In the genomic region with DNA sequence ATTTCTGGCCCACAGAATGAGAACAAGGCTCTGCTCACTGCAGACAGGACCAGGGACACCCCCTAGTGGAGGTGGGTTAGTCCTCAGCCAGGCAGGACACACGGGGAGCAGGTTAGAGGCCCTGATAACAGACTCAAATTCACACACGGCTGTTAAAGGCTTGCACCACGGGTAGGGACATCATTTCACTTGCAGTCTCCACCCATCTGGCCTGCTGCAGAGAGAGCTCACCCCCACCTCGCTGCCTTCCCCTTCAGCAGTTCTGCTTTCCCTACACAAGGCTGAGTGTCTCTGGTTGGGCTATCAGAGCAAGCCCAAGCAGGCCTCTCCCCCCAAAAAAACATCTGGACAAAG, we compare ENCODE assay signal across 11 cellular contexts. TPM values are rescaled to one million over a fixed set of nuclear protein-coding genes. Genes with fewer than 3 reads are reported as not detected.
DNase-seq lines count a peak whose midpoint lies in the region; ATAC-seq and TF ChIP-seq lines count a peak whose summit lies in the region.
"Had no signal": no experiment of that assay in that cellular context is flagged by ENCODE, and none has a peak within 500 bp of the region (broad histone marks: within the 10 kb centered on the region; RNA-seq: fewer than 3 reads in every experiment).

No MANE protein-coding gene starts in this region.

- in situ Hi-C loops in G401 (cut with HindIII; ENCODE audit: low sequenced_read_pairs) = no loop called here

- H3K4me3 Mint-ChIP-seq in central memory CD8-positive, alpha-beta T cell = peak overlapping the region; percentile 63
- H3K4me3 Mint-ChIP-seq in natural killer cell = no peak overlapping the region
- no peak overlapping the region for H3K4me3 Mint-ChIP-seq in stimulated activated naive CD8-positive, alpha-beta T cell treated with anti-CD3 and anti-CD28 coated beads, Interleukin-15, amount 100 ng/mL, for 72 hours

- no peak overlapping the region for H3K9ac ChIP-seq in DND-41 (ENCODE audit: low read depth, low read length)
- H3K9ac ChIP-seq in MM.1S (ENCODE audit: low read length) = no peak overlapping the region
- H3K9ac ChIP-seq: parathyroid adenoma had no signal

- H2AFZ ChIP-seq in DND-41 (ENCODE audit: low read depth, low read length) = no peak overlapping the region
- H2AFZ ChIP-seq in MM.1S (ENCODE audit: low read length) = no peak overlapping the region
- H2AFZ ChIP-seq: parathyroid adenoma had no signal

- peaks cover 18% of the 10 kb centered on the region for H3F3A ChIP-seq in MM.1S (ENCODE audit: insufficient read depth, low read length)

- H3K4me2 ChIP-seq in DND-41 (ENCODE audit: insufficient read depth, low read length) (no peak overlapping the region), MM.1S (ENCODE audit: low read depth, low read length) (no peak overlapping the region)

- H3K79me2 ChIP-seq in DND-41 (ENCODE audit: insufficient read depth, low read length) (peaks cover 17% of the 10 kb centered on the region), MM.1S (ENCODE audit: low read length) (peaks cover 98% of the 10 kb centered on the region)

- no peaks in the 10 kb centered on the region for H3K27me3 ChIP-seq in DND-41 (ENCODE audit: insufficient read depth, low read length, poor library complexity)
- H3K27me3 ChIP-seq in MM.1S (replicated peaks; ENCODE audit: insufficient read depth, low read length) = no peaks in the 10 kb centered on the region

- no peak overlapping the region for H3K27ac ChIP-seq in DND-41 (ENCODE audit: low read length)
- no peak overlapping the region for H3K27ac ChIP-seq in MM.1S (ENCODE audit: low read length)
- H3K27ac ChIP-seq: parathyroid adenoma had no signal

- H3K4me1 ChIP-seq in DND-41 (ENCODE audit: insufficient read depth, low read length) (no peaks in the 10 kb centered on the region), MM.1S (ENCODE audit: low read length) (peaks cover 38% of the 10 kb centered on the region)

- peaks cover 53% of the 10 kb centered on the region for H3K4me1 Mint-ChIP-seq in central memory CD8-positive, alpha-beta T cell
- peaks cover 37 to 57% of the 10 kb centered on the region in 2 donors for H3K4me1 Mint-ChIP-seq in natural killer cell
- H3K4me1 Mint-ChIP-seq in stimulated activated naive CD8-positive, alpha-beta T cell treated with anti-CD3 and anti-CD28 coated beads, Interleukin-15, amount 100 ng/mL, for 72 hours = peaks cover 79% of the 10 kb centered on the region

- peaks cover 74% of the 10 kb centered on the region for H3K36me3 Mint-ChIP-seq in central memory CD8-positive, alpha-beta T cell (ENCODE audit: insufficient read depth)
- peaks cover 14% of the 10 kb centered on the region for H3K36me3 Mint-ChIP-seq in natural killer cell

- H3K4me3 ChIP-seq in DND-41 (ENCODE audit: low read depth in 1 of 2, low read length in 2 of 2) (no peak overlapping the region), MM.1S (ENCODE audit: low read length) (no peak overlapping the region)

- H3K9me3 ChIP-seq in DND-41 (ENCODE audit: insufficient read depth, low read length, severe bottlenecking) = no peaks in the 10 kb centered on the region
- H3K9me3 ChIP-seq in MM.1S (replicated peaks; ENCODE audit: insufficient read depth, low read length) = no peaks in the 10 kb centered on the region

- H3K9me2 ChIP-seq in MM.1S (replicated peaks; ENCODE audit: insufficient read depth, low read length) = no peaks in the 10 kb centered on the region

- DNase-seq in DND-41 (no peak), MM.1S (no peak), natural killer cell (no peak), G401 (ENCODE audit: low spot score) (no peak), globus pallidus (ENCODE audit: low spot score) (no peak)
- DNase-seq in central memory CD8-positive, alpha-beta T cell (ENCODE audit: low spot score in 2 of 2) = no peak
- no peak for DNase-seq in stimulated activated naive CD8-positive, alpha-beta T cell treated with anti-CD3 and anti-CD28 coated beads, Interleukin-15, amount 100 ng/mL, for 72 hours
- DNase-seq: SHP77 treated with DMSO at 0.1 percent for 48 hours had no signal

- TF ChIP-seq CTCF in DND-41 (IDR thresholded peaks at IDR 0.05; ENCODE audit: borderline replicate concordance, extremely low read depth, low read length, poor library complexity, severe bottlenecking) (peak; percentile 25), MM.1S (IDR thresholded peaks at IDR 0.05; ENCODE audit: low read length) (peak; percentile 23), natural killer cell (IDR thresholded peaks at IDR 0.05) (no peak)

- peaks cover 37% of the 10 kb centered on the region for H4K20me1 ChIP-seq in DND-41 (ENCODE audit: insufficient read depth, low read length)
- H4K20me1 ChIP-seq in MM.1S (ENCODE audit: insufficient read depth, low read length) = peaks cover 9% of the 10 kb centered on the region; the same call in 1 of the 2 replicates

- H3K36me3 ChIP-seq in DND-41 (ENCODE audit: insufficient read depth, low read length) (peaks cover 87% of the 10 kb centered on the region), MM.1S (replicated peaks; ENCODE audit: insufficient read depth, low read length) (peaks cover 51% of the 10 kb centered on the region)

- H3K9me3 Mint-ChIP-seq in central memory CD8-positive, alpha-beta T cell = no peaks in the 10 kb centered on the region
- no peaks in the 10 kb centered on the region for H3K9me3 Mint-ChIP-seq in natural killer cell
- H3K9me3 Mint-ChIP-seq in stimulated activated naive CD8-positive, alpha-beta T cell treated with anti-CD3 and anti-CD28 coated beads, Interleukin-15, amount 100 ng/mL, for 72 hours = no peaks in the 10 kb centered on the region
- H3K9me3 Mint-ChIP-seq: activated T-cell treated with anti-CD3 and anti-CD28 coated beads, Interleukin-2, amount 50 U/mL, for 72 hours had no signal

- intact Hi-C loops in natural killer cell (cut with micrococcal nuclease) = loop anchor here (1.0 to 2.0 kb wide), 3 partner anchors 21 to 128 kb away; a partner anchor contains a TSS

- ATAC-seq in DND-41 (ENCODE audit: insufficient read depth, low read depth) (no peak), natural killer cell (no peak), HG02798 (IDR thresholded peaks at IDR 0.05; ENCODE audit: poor library complexity, unreplicated experiment) (no peak)
- no peak for ATAC-seq in central memory CD8-positive, alpha-beta T cell (replicated peaks; ENCODE audit: extremely low read depth, poor library complexity, severe bottlenecking)
- no peak for ATAC-seq in stimulated activated naive CD8-positive, alpha-beta T cell treated with anti-CD3 and anti-CD28 coated beads, Interleukin-15, amount 100 ng/mL, for 72 hours

- no peaks in the 10 kb centered on the region for H3K27me3 Mint-ChIP-seq in central memory CD8-positive, alpha-beta T cell
- no peaks in the 10 kb centered on the region for H3K27me3 Mint-ChIP-seq in natural killer cell (ENCODE audit: low read depth in 2 of 2)
- H3K27me3 Mint-ChIP-seq in stimulated activated naive CD8-positive, alpha-beta T cell treated with anti-CD3 and anti-CD28 coated beads, Interleukin-15, amount 100 ng/mL, for 72 hours = no peaks in the 10 kb centered on the region

- H3K27ac Mint-ChIP-seq in central memory CD8-positive, alpha-beta T cell (ENCODE audit: low read depth) = peak overlapping the region; percentile 94
- peak overlapping the region; percentile 90 to 93 for H3K27ac Mint-ChIP-seq in natural killer cell
- peak overlapping the region in 1 of 2 donors; percentile 83 for H3K27ac Mint-ChIP-seq in stimulated activated naive CD8-positive, alpha-beta T cell treated with anti-CD3 and anti-CD28 coated beads, Interleukin-15, amount 100 ng/mL, for 72 hours

RNA-seq across cellular contexts. Expression of a gene that starts 20.6 kb away (rescaled TPM):
- 100 to 1,000 TPM; 232 to 298 (median 284) TPM for total RNA-seq in natural killer cell
- 5.5 and 7.3 TPM in 2 replicates for total RNA-seq in G401 (2014; rRNA removed; shearing (Covaris generic))

Comparison
In these comparisons a context has a peak if more than half of its experiments do, and no peak if none do; other contexts are left out.
1. RNA of a gene that starts 20.6 kb away (total RNA-seq): 232 to 298 TPM in natural killer cell; 5.5 to 7.3 TPM in G401; every median in the first group is over 10 times any median in the second.